24 cellular contexts compared by ENCODE assay signal in the genomic region with DNA sequence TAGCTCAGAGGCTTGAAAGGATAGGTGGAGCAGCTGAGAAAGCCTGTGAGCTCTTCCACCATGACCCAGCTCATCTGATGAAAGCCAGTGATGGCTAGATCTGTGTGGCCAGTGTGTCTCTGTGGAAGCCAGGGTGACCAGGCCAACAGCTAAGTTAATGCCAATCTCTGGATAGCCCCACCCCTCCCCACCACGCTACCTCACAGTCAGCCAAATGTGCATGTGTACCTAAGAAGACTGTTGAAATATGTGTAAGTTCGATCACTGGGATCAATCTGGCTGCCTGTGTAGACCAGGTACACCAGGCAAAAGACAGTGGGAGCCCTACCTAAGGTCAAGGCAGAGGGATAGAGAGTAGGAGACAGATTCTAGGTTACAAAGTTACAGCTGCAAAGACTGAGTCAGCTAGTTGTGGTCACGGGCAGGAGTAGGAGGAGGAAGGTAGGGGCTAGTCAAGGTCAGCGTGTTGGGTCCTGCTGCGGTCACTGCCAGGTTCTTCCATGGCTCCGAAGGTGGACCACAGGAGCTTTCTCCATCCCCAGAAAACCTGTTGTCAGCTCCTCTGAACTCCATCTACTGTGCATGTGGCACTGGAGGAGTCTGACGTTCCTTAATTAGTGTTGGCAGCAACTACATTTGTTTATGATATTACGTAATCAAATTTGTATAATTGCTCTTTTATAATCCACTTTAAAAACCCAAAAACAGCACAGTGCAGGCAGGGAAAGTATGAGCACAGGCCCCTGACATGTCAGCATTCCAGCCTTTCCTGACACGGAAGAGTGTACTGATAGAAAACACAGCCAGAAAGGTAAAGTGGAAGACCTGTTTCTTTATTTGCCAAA.
"Had no signal": no experiment of that assay in that cellular context is flagged by ENCODE, and none has a peak within 500 bp of the region (broad histone marks: within the 10 kb centered on the region; RNA-seq: fewer than 3 reads in every experiment).

No MANE protein-coding gene starts in this region.

- H3K27me3 Mint-ChIP-seq: stimulated activated naive B cell treated with anti-CD40 and anti-IgM and Interleukin-4, amounts not matched to agents 10 μg/mL and 1 μg/mL and 100 μg/mL, for 72 hours had no signal

- FAIRE-seq: colon, TTC549 had no signal

- H3K36me3 Mint-ChIP-seq: activated naive CD4-positive, alpha-beta T cell treated with anti-CD3 and anti-CD28 coated beads, Interleukin-2, amount 50 U/mL, for 72 hours; natural killer cell; stimulated activated naive B cell treated with anti-CD40 and anti-IgM and Interleukin-4, amounts not matched to agents 10 μg/mL and 1 μg/mL and 100 μg/mL, for 72 hours had no signal

- H3K4me1 Mint-ChIP-seq: natural killer cell; stimulated activated naive B cell treated with anti-CD40 and anti-IgM and Interleukin-4, amounts not matched to agents 10 μg/mL and 1 μg/mL and 100 μg/mL, for 72 hours had no signal

- DNase-seq: activated CD4-positive, alpha-beta T cell treated with anti-CD3 and anti-CD28 coated beads for 1 hour; activated T-cell treated with anti-CD3 and anti-CD28 coated beads, Interleukin-2, amount 50 U/mL, for 1 hour; aorta; brain microvascular endothelial cell; central memory CD4-positive, alpha-beta T cell; effector memory CD4-positive, alpha-beta T cell; gastrocnemius medialis; hippocampal formation; kidney glomerular epithelial cell; left ventricle myocardium superior; mammary epithelial cell; midbrain; natural killer cell; right lobe of liver; stimulated activated CD4-positive, alpha-beta T cell treated with anti-CD3 and anti-CD28 coated beads, Interleukin-2, amount 100 ng/mL, for 24 hours; stimulated activated naive B cell treated with anti-CD40 and anti-IgM and Interleukin-4, amounts not matched to agents 10 μg/mL and 1 μg/mL and 100 μg/mL, for 72 hours; T-helper 1 cell; upper lobe of left lung; WERI-Rb-1 had no signal

- H3K36me3 ChIP-seq: brain microvascular endothelial cell, gastrocnemius medialis, right lobe of liver, thoracic aorta, upper lobe of left lung, WERI-Rb-1 had no signal

- H3K9me3 Mint-ChIP-seq: activated naive CD4-positive, alpha-beta T cell treated with anti-CD3 and anti-CD28 coated beads, Interleukin-2, amount 50 U/mL, for 72 hours had no signal

- H3K27me3 ChIP-seq: brain microvascular endothelial cell, gastrocnemius medialis, right lobe of liver, upper lobe of left lung had no signal

- H3K27ac Mint-ChIP-seq: activated naive CD4-positive, alpha-beta T cell treated with anti-CD3 and anti-CD28 coated beads, Interleukin-2, amount 50 U/mL, for 72 hours; natural killer cell; stimulated activated naive B cell treated with anti-CD40 and anti-IgM and Interleukin-4, amounts not matched to agents 10 μg/mL and 1 μg/mL and 100 μg/mL, for 72 hours had no signal

- H3K4me3 ChIP-seq: gastrocnemius medialis, right lobe of liver, skin epidermis, thoracic aorta, upper lobe of left lung had no signal

- ATAC-seq: activated naive CD4-positive, alpha-beta T cell treated with anti-CD3 and anti-CD28 coated beads, Interleukin-2, amount 50 U/mL, for 72 hours; gastrocnemius medialis; left ventricle myocardium superior; natural killer cell; stimulated activated naive B cell treated with anti-CD40 and anti-IgM and Interleukin-4, amounts not matched to agents 10 μg/mL and 1 μg/mL and 100 μg/mL, for 72 hours had no signal

- H3K4me3 Mint-ChIP-seq: natural killer cell; stimulated activated naive B cell treated with anti-CD40 and anti-IgM and Interleukin-4, amounts not matched to agents 10 μg/mL and 1 μg/mL and 100 μg/mL, for 72 hours had no signal
